ENCODE assay signal across 8 cellular contexts in the genomic region with DNA sequence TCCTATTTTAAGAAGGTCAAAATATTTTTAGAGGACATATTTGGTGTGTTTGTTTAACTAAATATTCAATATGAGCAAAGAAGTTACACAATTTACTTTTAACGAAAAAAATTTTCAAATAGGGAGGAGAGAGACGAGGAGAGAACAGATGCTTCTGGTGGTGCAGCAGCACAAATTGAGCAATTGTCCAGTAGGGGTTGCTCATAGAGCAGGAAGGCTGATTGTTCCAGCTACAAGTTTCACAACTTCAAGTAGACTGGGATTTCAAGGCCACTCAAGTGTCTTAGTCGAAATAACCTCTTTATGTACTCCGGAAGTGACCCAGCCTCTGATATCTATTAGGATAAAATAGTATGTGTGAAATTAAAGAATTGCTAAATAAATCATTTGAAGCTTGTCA.
A peak's percentile ranks its signal among the peaks of the same experiment; 100 is the strongest.
DNase-seq lines count a peak whose midpoint lies in the region; ATAC-seq and TF ChIP-seq lines count a peak whose summit lies in the region.

No MANE protein-coding gene starts in this region.

- no peaks in the 10 kb centered on the region for H3K4me1 Mint-ChIP-seq in CD8-positive, alpha-beta memory T cell

- peaks cover 0 to 1% (median 0%) of the 10 kb centered on the region in 5 donors for H3K9me3 Mint-ChIP-seq in CD8-positive, alpha-beta memory T cell

- H3K4me3 Mint-ChIP-seq in CD8-positive, alpha-beta memory T cell: no peak overlapping the region

- H3K4me3 ChIP-seq in BJ (ENCODE audit: low read depth, low read length) (no peak overlapping the region), brain microvascular endothelial cell (ENCODE audit: low read depth, low read length) (no peak overlapping the region), right lobe of liver (no peak overlapping the region)
- H3K4me3 ChIP-seq in CD8-positive, alpha-beta memory T cell (ENCODE audit: low read length): no peak overlapping the region

- TF ChIP-seq POLR2A in right lobe of liver (IDR thresholded peaks at IDR 0.05): no peak

- H3K4me1 ChIP-seq in right lobe of liver: no peaks in the 10 kb centered on the region
- H3K4me1 ChIP-seq in CD8-positive, alpha-beta memory T cell (ENCODE audit: insufficient read depth, low read length): no peaks in the 10 kb centered on the region

- intact Hi-C loops in right lobe of liver (cut with DNase I): no loop called here

- no peak overlapping the region for H3K27ac ChIP-seq in brain microvascular endothelial cell
- H3K27ac ChIP-seq in right lobe of liver: no peak overlapping the region
- no peak overlapping the region for H3K27ac ChIP-seq in CD8-positive, alpha-beta memory T cell (ENCODE audit: low read depth, low read length)

- no peak for ATAC-seq in right lobe of liver
- no peak for ATAC-seq in GM21576 (IDR thresholded peaks at IDR 0.05; ENCODE audit: unreplicated experiment)

- WGBS in right lobe of liver (ENCODE audit: insufficient coverage, low coverage, low lambda C conversion rate, missing lambda C conversion rate): 16% methylated on average over 4 of the region's 4 CpGs

- in situ Hi-C loops in brain microvascular endothelial cell (cut with HindIII; ENCODE audit: low pct_ligation_motif_present, low sequenced_read_pairs): no loop called here

- no peaks in the 10 kb centered on the region for H3K9me3 ChIP-seq in right lobe of liver
- no peaks in the 10 kb centered on the region for H3K9me3 ChIP-seq in CD8-positive, alpha-beta memory T cell (ENCODE audit: low read length)

- POLR2A ChIA-PET in BJ (lab: Charles Lee): interaction anchor here (0.6 kb wide), 1 partner anchor 424 kb away, joined by 3 read pairs; the partner anchor contains the start of gene TWIST1
- POLR2A ChIA-PET in CD8-positive, alpha-beta memory T cell (lab: Charles Lee): no interaction called here

- H3K36me3 Mint-ChIP-seq in CD8-positive, alpha-beta memory T cell: no peaks in the 10 kb centered on the region

- H3K27ac Mint-ChIP-seq in CD8-positive, alpha-beta memory T cell: no peak overlapping the region

- no peaks in the 10 kb centered on the region for H3K27me3 ChIP-seq in BJ (ENCODE audit: control insufficient read depth, insufficient read depth, low read length)
- no peaks in the 10 kb centered on the region for H3K27me3 ChIP-seq in brain microvascular endothelial cell (replicated peaks)
- no peaks in the 10 kb centered on the region for H3K27me3 ChIP-seq in right lobe of liver
- H3K27me3 ChIP-seq in CD8-positive, alpha-beta memory T cell (ENCODE audit: insufficient read depth, low read length, poor library complexity, severe bottlenecking): no peaks in the 10 kb centered on the region

- DNase-seq in BJ (ENCODE audit: low read depth): peak; percentile 59
- DNase-seq in brain microvascular endothelial cell: peak; percentile 78
- no peak for DNase-seq in right lobe of liver
- no peak for DNase-seq in putamen (ENCODE audit: low spot score)
- DNase-seq in CD8-positive, alpha-beta memory T cell: no peak
- no peak for DNase-seq in DMS114 treated with DMSO at 0.1 percent for 48 hours (lab: John Stamatoyannopoulos, UW; ENCODE audit: unreplicated experiment)

- CTCF ChIA-PET in BJ (lab: Yijun Ruan, JAX): interaction anchor here (0.6 to 2.4 kb wide), 17 partner anchors 9 to 983 kb away, joined by 3 to 9 read pairs (median 4); no protein-coding TSS in a partner anchor
- CTCF ChIA-PET in CD8-positive, alpha-beta memory T cell (lab: Charles Lee): no interaction called here

- TF ChIP-seq CTCF in BJ (IDR thresholded peaks at IDR 0.05; ENCODE audit: insufficient read depth, low read depth, low read length) (peak; percentile 79), LNCAP (IDR thresholded peaks at IDR 0.05) (peak; percentile 75), brain microvascular endothelial cell (IDR thresholded peaks at IDR 0.05; ENCODE audit: low read depth, low read length, missing control alignments) (peak; percentile 87), right lobe of liver (IDR thresholded peaks at IDR 0.05) (peak in 3 of 4 donors; percentile 19 to 24 (median 22))

- H3K27me3 Mint-ChIP-seq in CD8-positive, alpha-beta memory T cell: no peaks in the 10 kb centered on the region

- H3K36me3 ChIP-seq in BJ (ENCODE audit: control insufficient read depth, insufficient read depth, low read length): no peaks in the 10 kb centered on the region
- H3K36me3 ChIP-seq in brain microvascular endothelial cell (replicated peaks): no peaks in the 10 kb centered on the region
- H3K36me3 ChIP-seq in right lobe of liver: no peaks in the 10 kb centered on the region
- H3K36me3 ChIP-seq in CD8-positive, alpha-beta memory T cell (ENCODE audit: insufficient read depth, low read length): no peaks in the 10 kb centered on the region

Comparison
In these comparisons a context has a peak if more than half of its experiments do, and no peak if none do; other contexts are left out.
1. DNase-seq: peak in BJ (single experiment) and brain microvascular endothelial cell (single experiment); none in right lobe of liver (0 of 3), putamen (single experiment), CD8-positive, alpha-beta memory T cell (0 of 5) and DMS114 treated with DMSO at 0.1 percent for 48 hours (single experiment).
2. CTCF ChIP-seq: peak in every context shown above with its lines; median percentile 87 in brain microvascular endothelial cell; 79 in BJ; 75 in LNCAP; 22 in right lobe of liver.